Comparison of ENCODE assay signal across 2 cellular contexts in genomic region chr11:68809506-68809905, GRCh38.
TF ChIP-seq lines count a peak whose summit lies in the region.

No MANE protein-coding gene starts in this region.

TF ChIP-seq in liver, 16 proteins besides CTCF, POLR2A, EP300 and RAD21:
- no peak for TF ChIP-seq TAF1 (conservative IDR thresholded peaks at IDR 0.05)
- TF ChIP-seq HNF4A (conservative IDR thresholded peaks at IDR 0.05): no peak
- peak in 1 of 2 donors; percentile 48 for TF ChIP-seq RXRA (IDR thresholded peaks at IDR 0.05)
- peak; percentile 91 for TF ChIP-seq NR2F2 (IDR thresholded peaks at IDR 0.05)

TF ChIP-seq in HepG2, 621 proteins besides CTCF, POLR2A, EP300 and RAD21:
- TF ChIP-seq NFAT5 (CRISPR knock-in tag; IDR thresholded peaks at IDR 0.05) (no peak), NAIF1 (CRISPR knock-in tag; IDR thresholded peaks at IDR 0.05; ENCODE audit: borderline replicate concordance) (no peak), KDM5B (CRISPR knock-in tag; IDR thresholded peaks at IDR 0.05; ENCODE audit: borderline replicate concordance) (no peak), ZNF180 (CRISPR knock-in tag; IDR thresholded peaks at IDR 0.05; ENCODE audit: borderline replicate concordance, low read depth) (no peak), ATF6 (CRISPR knock-in tag; conservative IDR thresholded peaks at IDR 0.05) (no peak), RERE (CRISPR knock-in tag; IDR thresholded peaks at IDR 0.05; ENCODE audit: low read depth) (no peak), TOE1 (CRISPR knock-in tag; IDR thresholded peaks at IDR 0.05) (no peak), GLI4 (CRISPR knock-in tag; IDR thresholded peaks at IDR 0.05; ENCODE audit: borderline replicate concordance) (no peak), KDM2A (CRISPR knock-in tag; IDR thresholded peaks at IDR 0.05; ENCODE audit: borderline replicate concordance, low read depth) (no peak), CBX1 (IDR thresholded peaks at IDR 0.05; ENCODE audit: low read depth) (no peak), ZNF766 (CRISPR knock-in tag; IDR thresholded peaks at IDR 0.05; ENCODE audit: borderline replicate concordance) (no peak)
